20 cellular contexts compared by ENCODE assay signal in genomic region chr6:140012146-140012545, GRCh38.
DNase-seq lines count a peak whose midpoint lies in the region; ATAC-seq, FAIRE-seq and TF ChIP-seq lines count a peak whose summit lies in the region.
"Had no signal": no experiment of that assay in that cellular context is flagged by ENCODE, and none has a peak within 500 bp of the region (broad histone marks: within the 10 kb centered on the region; RNA-seq: fewer than 3 reads in every experiment).

No MANE protein-coding gene starts in this region.

- no peaks in the 10 kb centered on the region for H3K27me3 ChIP-seq in parathyroid adenoma (ENCODE audit: control insufficient read depth, insufficient read depth, low read length)
- H3K27me3 ChIP-seq: tibial artery had no signal

- ATAC-seq in HG03457 (IDR thresholded peaks at IDR 0.05; ENCODE audit: unreplicated experiment) = no peak
- ATAC-seq: left colon had no signal

- H3K36me3 ChIP-seq in parathyroid adenoma (ENCODE audit: control insufficient read depth, insufficient read depth, low read length) = no peaks in the 10 kb centered on the region
- H3K36me3 ChIP-seq: tibial artery had no signal

- no peaks in the 10 kb centered on the region for H3K4me1 ChIP-seq in parathyroid adenoma
- H3K4me1 ChIP-seq: tibial artery had no signal

- peak; percentile 43 for FAIRE-seq in endometrium (lab: Jason Lieb, UNC)
- FAIRE-seq: A204.1, H1 had no signal

- H2AFZ ChIP-seq in parathyroid adenoma = peak overlapping the region; percentile 26

- TF ChIP-seq CTCF in parathyroid adenoma (IDR thresholded peaks at IDR 0.05) = no peak

- H3K27ac ChIP-seq in parathyroid adenoma = no peak overlapping the region
- H3K27ac ChIP-seq: skin epidermis, tibial artery had no signal

- H3K4me3 ChIP-seq in parathyroid adenoma (ENCODE audit: low read depth, low read length) = no peak overlapping the region
- H3K4me3 ChIP-seq: skin epidermis, tibial artery had no signal

- DNase-seq in SIG-M5 treated with dmso at 0.1 percent for 504 hours (lab: John Stamatoyannopoulos, UW; ENCODE audit: unreplicated experiment) = peak; percentile 11
- DNase-seq in SIG-M5 (lab: John Stamatoyannopoulos, UW) = no peak
- peak; percentile 69 for DNase-seq in MV-4-11 (lab: John Stamatoyannopoulos, UW)
- no peak for DNase-seq in amygdala (lab: John Stamatoyannopoulos, UW)
- DNase-seq in GM19238 (ENCODE audit: insufficient read length, low spot score) = no peak
- DNase-seq: activated CD4-positive, alpha-beta T cell treated with anti-CD3 and anti-CD28 coated beads, Interleukin-2, amount 50 U/mL, for 4 hours; activated naive CD4-positive, alpha-beta T cell treated with anti-CD3 and anti-CD28 coated beads, Interleukin-2, amount 10 ng/mL, durations not matched to agents 7 days and 5 days; head of caudate nucleus; left colon; NCI-H2081; RPMI8226; stimulated activated CD4-positive, alpha-beta T cell treated with anti-CD3 and anti-CD28 coated beads, Interleukin-1b, Interleukin-23, amount 100 ng/mL, for 48 hours; T1000; tibial artery had no signal

- H3K9ac ChIP-seq in parathyroid adenoma = no peak overlapping the region

- peaks cover 4% of the 10 kb centered on the region for H3K9me3 ChIP-seq in parathyroid adenoma (ENCODE audit: control insufficient read depth, low read length)
- H3K9me3 ChIP-seq: tibial artery had no signal

- no peaks in the 10 kb centered on the region for H3K79me2 ChIP-seq in parathyroid adenoma

- no peak overlapping the region for H3K4me2 ChIP-seq in parathyroid adenoma (ENCODE audit: low read length)

Comparison
In these comparisons a context has a peak if more than half of its experiments do, and no peak if none do; other contexts are left out.
1. DNase-seq: peak in SIG-M5 treated with dmso at 0.1 percent for 504 hours (single experiment) and MV-4-11 (single experiment); none in SIG-M5 (single experiment), amygdala (0 of 56) and GM19238 (single experiment).